9 cellular contexts compared by ENCODE assay signal in the genomic region with DNA sequence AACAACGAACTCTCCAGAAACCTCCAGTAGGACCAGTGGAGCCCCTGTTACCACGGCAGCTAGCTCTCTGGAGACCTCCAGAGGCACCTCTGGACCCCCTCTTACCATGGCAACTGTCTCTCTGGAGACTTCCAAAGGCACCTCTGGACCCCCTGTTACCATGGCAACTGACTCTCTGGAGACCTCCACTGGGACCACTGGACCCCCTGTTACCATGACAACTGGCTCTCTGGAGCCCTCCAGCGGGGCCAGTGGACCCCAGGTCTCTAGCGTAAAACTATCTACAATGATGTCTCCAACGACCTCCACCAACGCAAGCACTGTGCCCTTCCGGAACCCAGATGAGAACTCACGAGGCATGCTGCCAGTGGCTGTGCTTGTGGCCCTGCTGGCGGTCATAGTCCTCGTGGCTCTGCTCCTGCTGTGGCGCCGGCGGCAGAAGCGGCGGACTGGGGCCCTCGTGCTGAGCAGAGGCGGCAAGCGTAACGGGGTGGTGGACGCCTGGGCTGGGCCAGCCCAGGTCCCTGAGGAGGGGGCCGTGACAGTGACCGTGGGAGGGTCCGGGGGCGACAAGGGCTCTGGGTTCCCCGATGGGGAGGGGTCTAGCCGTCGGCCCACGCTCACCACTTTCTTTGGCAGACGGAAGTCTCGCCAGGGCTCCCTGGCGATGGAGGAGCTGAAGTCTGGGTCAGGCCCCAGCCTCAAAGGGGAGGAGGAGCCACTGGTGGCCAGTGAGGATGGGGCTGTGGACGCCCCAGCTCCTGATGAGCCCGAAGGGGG. TPM values are rescaled to one million over a fixed set of nuclear protein-coding genes. Genes with fewer than 3 reads are reported as not detected.
A peak's percentile ranks its signal among the peaks of the same experiment; 100 is the strongest.
DNase-seq lines count a peak whose midpoint lies in the region; ATAC-seq, FAIRE-seq and TF ChIP-seq lines count a peak whose summit lies in the region.
"Had no signal": no experiment of that assay in that cellular context is flagged by ENCODE, and none has a peak within 500 bp of the region (broad histone marks: within the 10 kb centered on the region; RNA-seq: fewer than 3 reads in every experiment).

No MANE protein-coding gene starts in this region.

- TF ChIP-seq POLR2A in K562 (conservative IDR thresholded peaks at IDR 0.05): no peak
- TF ChIP-seq POLR2A in testis (IDR thresholded peaks at IDR 0.05): no peak

- no peak overlapping the region for H3K4me3 Mint-ChIP-seq in chondrocyte (ENCODE audit: unreplicated experiment)

- H3K27ac ChIP-seq in K562 (ENCODE audit: extremely low read depth, low read depth, low read length) (peak overlapping the region; percentile 93), testis (no peak overlapping the region)

- H3K36me3 ChIP-seq in K562 (ENCODE audit: control insufficient read depth, insufficient read depth, low read length) (peaks cover 50% of the 10 kb centered on the region), testis (ENCODE audit: low read depth, missing control alignments) (no peaks in the 10 kb centered on the region)

- POLR2A ChIA-PET in GM10248 (lab: Yijun Ruan, JAX) (interaction anchor here (1.1 kb wide), 1 partner anchor 10 kb away, joined by 3 read pairs; no protein-coding TSS in a partner anchor), K562 (lab: Yijun Ruan, JAX) (interaction anchor here (0.6 to 2.6 kb wide), 9 partner anchors 9 to 25 kb away, joined by 3 to 12 read pairs (median 4); partner anchors contain the start of gene QPRT)

- H3K9me3 ChIP-seq in K562 (replicated peaks; ENCODE audit: control insufficient read depth, insufficient read depth, low read depth, low read length) (no peaks in the 10 kb centered on the region), testis (no peaks in the 10 kb centered on the region)

- peak overlapping the region; percentile 92 for H3K4me2 ChIP-seq in K562 (ENCODE audit: insufficient read depth, low read length)

- no peaks in the 10 kb centered on the region for H3K36me3 Mint-ChIP-seq in chondrocyte (ENCODE audit: low read depth)

- H3K79me2 ChIP-seq in K562 (ENCODE audit: control insufficient read depth, insufficient read depth, low read length): peaks cover 84% of the 10 kb centered on the region

- TF ChIP-seq EP300 in K562 (IDR thresholded peaks at IDR 0.05; ENCODE audit: low read length): no peak

- H3K27me3 ChIP-seq in K562 (ENCODE audit: control insufficient read depth in 2 of 2, insufficient read depth in 2 of 2, low read length in 2 of 2): no peaks in the 10 kb centered on the region
- no peaks in the 10 kb centered on the region for H3K27me3 ChIP-seq in testis

- WGBS in K562 (ENCODE audit: insufficient coverage, low coverage, missing lambda C conversion rate): under 1% methylated on average over 23 of the region's 33 CpGs
- 85 to 87% methylated on average over 31 to 33 of the region's 33 CpGs for WGBS in testis, 2 donors

- no peaks in the 10 kb centered on the region for H3K9me3 Mint-ChIP-seq in chondrocyte (ENCODE audit: low read depth)

- in situ Hi-C loops in K562 (cut with MboI): no loop called here

- no peak for TF ChIP-seq CTCF in GM10248 (IDR thresholded peaks at IDR 0.05; ENCODE audit: control extremely low read depth, extremely low read depth, low read depth, missing control alignments)
- TF ChIP-seq CTCF in K562 (IDR thresholded peaks at IDR 0.05 in 2 of 3, conservative IDR thresholded peaks at IDR 0.05 in 1 of 3; ENCODE audit: insufficient read depth in 2 of 3, low read depth in 1 of 3, low read length in 3 of 3): peak in 2 of 3 experiments; percentile 31 to 40; a peak in 3 of 6 replicates
- no peak for TF ChIP-seq CTCF in chondrocyte (IDR thresholded peaks at IDR 0.05)
- TF ChIP-seq CTCF in testis (IDR thresholded peaks at IDR 0.05): no peak

- ATAC-seq in K562: peak; percentile 33

- peaks cover 6% of the 10 kb centered on the region for H3K4me1 Mint-ChIP-seq in chondrocyte (ENCODE audit: low read depth)

- CTCF ChIA-PET in GM10248 (lab: Yijun Ruan, JAX) (interaction anchor here (1.4 to 3.3 kb wide), 5 partner anchors 13 to 27 kb away, joined by 3 to 14 read pairs (median 5); no protein-coding TSS in a partner anchor), K562 (lab: Yijun Ruan, JAX; ENCODE audit: low intra/inter-chr PET ratio) (no interaction called here)

- H3K9ac ChIP-seq in K562 (ENCODE audit: insufficient read depth in 1 of 2, low read depth in 2 of 2, low read length in 2 of 2): peak overlapping the region; percentile 77 to 94

- no peaks in the 10 kb centered on the region for H3K27me3 Mint-ChIP-seq in chondrocyte (ENCODE audit: low read depth)

- H4K20me1 ChIP-seq in K562 (replicated peaks; ENCODE audit: control insufficient read depth, insufficient read depth, low read length): 0 out of 2 replicates have a peak, but pooled peaks cover 3% of the 10 kb centered on the region

- H3K4me3 ChIP-seq in K562 (peak overlapping the region; percentile 60), testis (no peak overlapping the region)

- H3K4me1 ChIP-seq in K562 (replicated peaks in 1 of 2; ENCODE audit: control insufficient read depth in 2 of 2, insufficient read depth in 2 of 2, low read length in 2 of 2) (peaks cover 31 to 52% of the 10 kb centered on the region in 2 experiments), testis (no peaks in the 10 kb centered on the region)

- intact Hi-C loops in K562 (cut with micrococcal nuclease) (loop anchor here (1.0 to 5.0 kb wide), 2 partner anchors 15 to 33 kb away; partner anchors contain the start of gene QPRT), posterior vena cava (cut with DNase I) (no loop called here), testis (cut with DNase I; ENCODE audit: low total_unique reads) (no loop called here)

- peak overlapping the region; percentile 57; the same call in 1 of the 2 replicates for H2AFZ ChIP-seq in K562 (ENCODE audit: low read depth, low read length)

- H3K27ac Mint-ChIP-seq in chondrocyte (ENCODE audit: unreplicated experiment): no peak overlapping the region

- peak; percentile 46 for DNase-seq in GM10248 (ENCODE audit: extremely low spot score)
- peak in 4 of 5 donors; percentile 24 to 58 (median 36) for DNase-seq in T-helper 1 cell
- peak; percentile 74 to 84 (median 80) for DNase-seq in K562 (ENCODE audit: extremely low read depth in 1 of 4, low spot score in 3 of 4)
- peak; percentile 84 for DNase-seq in posterior vena cava (ENCODE audit: low spot score)
- DNase-seq in chondrocyte (ENCODE audit: low spot score): no peak
- no peak for DNase-seq in SKM-1 treated with dmso at 0.1 percent for 144 hours (lab: John Stamatoyannopoulos, UW; ENCODE audit: unreplicated experiment)
- DNase-seq in NCI-H1694 (lab: John Stamatoyannopoulos, UW): no peak
- DNase-seq in testis: no peak

- no TSS peak for BruUV-seq in K562 (replicated peaks; lab: Mats Ljungman, UMichigan)

- no peak for FAIRE-seq in K562 (lab: Jason Lieb, UNC)

- TF ChIP-seq RAD21 in K562 (CRISPR knock-in tag; conservative IDR thresholded peaks at IDR 0.05 in 1 of 2, IDR thresholded peaks at IDR 0.05 in 1 of 2): no peak

- no peaks in the 10 kb centered on the region for H3K9me1 ChIP-seq in K562 (ENCODE audit: control insufficient read depth, insufficient read depth, low read length)

TF ChIP-seq in K562, 482 proteins besides CTCF, POLR2A, EP300 and RAD21 (continues in another document):
- TF ChIP-seq MXI1 (IDR thresholded peaks at IDR 0.05; ENCODE audit: low read depth, low read length) (peak; percentile 67; the same call in 1 of the 2 replicates), SIN3A (IDR thresholded peaks at IDR 0.05; ENCODE audit: borderline replicate concordance in 2 of 2, control insufficient read depth in 1 of 2, low read depth in 2 of 2, low read length in 2 of 2) (peak; percentile 33 to 81; a peak in 2 of 4 replicates)

RNA-seq across cellular contexts. Expression of gene SPN, which starts 1.3 kb away (rescaled TPM):
- total RNA-seq in K562 (2011; cell fraction: chromatin; rRNA removed; ENCODE audit: low replicate concordance): 97.4 and 224 TPM in 2 replicates
- total RNA-seq in K562 (2011; cell fraction: nucleolus; rRNA removed): 129 and 166 TPM in 2 replicates
- total RNA-seq in K562 (2011; cell fraction: nucleoplasm; rRNA removed): 142 and 171 TPM in 2 replicates
- total RNA-seq in K562 (2014; rRNA removed) (75.4 and 91.8 TPM in 2 replicates), K562 (2014; rRNA removed; fragmentation: Illumina TruSeq; extraction: Trizol) (80.6 and 85.0 TPM in 2 replicates), K562 (2015; rRNA removed; fragmentation: Illumina TruSeq; extraction: Trizol) (110 and 114 TPM in 2 replicates), K562 (2021) (202 and 225 TPM in 2 replicates), posterior vena cava (1 to 10 TPM; 2.2 to 3.7 TPM), chondrocyte (not detected in 3 replicates), testis (under 1 TPM in 1 of 2 donors, not detected in 1; 0.74 TPM)
- polyA plus RNA-seq in K562 (2011; rRNA removed) (56.7 and 114 TPM in 2 replicates), K562 (2014; fragmentation: Illumina TruSeq; extraction: Trizol) (174 and 221 TPM in 2 replicates), K562 (2014; fragmentation: Nextera tagmentation; extraction: Ambion mirVana) (10 to 100 TPM; 24.3 to 34.3 TPM), K562 (2014; rRNA removed) (74.2 and 79.4 TPM in 2 replicates), testis (ENCODE audit: insufficient read depth, low read depth, low replicate concordance) (3.2 TPM)
- polyA plus RNA-seq in K562 (2011; cell fraction: cytosol; rRNA removed): 56.3 and 107 TPM in 2 replicates
- 80.5 and 114 TPM in 2 replicates for polyA plus RNA-seq in K562 (2011; cell fraction: nucleus; rRNA removed)
- polyA plus RNA-seq in K562 (2012): 152 and 220 TPM in 2 replicates
- polyA minus RNA-seq in K562 (2011; rRNA and poly(A)+ RNA removed): 64.6 and 73.0 TPM in 2 replicates
- 66.4 and 80.3 TPM in 2 replicates for polyA minus RNA-seq in K562 (2011; cell fraction: cytosol; rRNA and poly(A)+ RNA removed)
- polyA minus RNA-seq in K562 (2011; cell fraction: nucleus; rRNA and poly(A)+ RNA removed): 15.9 and 30.7 TPM in 2 replicates
- total RNA-seq: epithelial cell of proximal tubule had no signal

RNA-seq across cellular contexts. Expression of gene QPRT, which starts 14.7 kb away (rescaled TPM):
- total RNA-seq in K562 (2011; cell fraction: chromatin; rRNA removed; ENCODE audit: low replicate concordance): 45.6 and 86.1 TPM in 2 replicates
- 57.9 and 68.0 TPM in 2 replicates for total RNA-seq in K562 (2011; cell fraction: nucleolus; rRNA removed)
- 66.3 and 114 TPM in 2 replicates for total RNA-seq in K562 (2011; cell fraction: nucleoplasm; rRNA removed)
- 112 and 115 TPM in 2 replicates for total RNA-seq in K562 (2014; rRNA removed)
- total RNA-seq in K562 (2014; rRNA removed; fragmentation: Illumina TruSeq; extraction: Trizol): 37.3 and 39.2 TPM in 2 replicates
- 72.8 and 76.7 TPM in 2 replicates for total RNA-seq in K562 (2015; rRNA removed; fragmentation: Illumina TruSeq; extraction: Trizol)
- 80.7 and 86.5 TPM in 2 replicates for total RNA-seq in K562 (2021)
- 38.9 and 73.1 TPM in 2 replicates for polyA plus RNA-seq in K562 (2011; rRNA removed)
- 79.6 and 90.5 TPM in 2 replicates for polyA plus RNA-seq in K562 (2011; cell fraction: cytosol; rRNA removed)
- polyA plus RNA-seq in K562 (2011; cell fraction: nucleus; rRNA removed): 56.0 and 57.6 TPM in 2 replicates
- 120 and 164 TPM in 2 replicates for polyA plus RNA-seq in K562 (2012)
- polyA plus RNA-seq in K562 (2014; fragmentation: Illumina TruSeq; extraction: Trizol): 64.1 and 72.4 TPM in 2 replicates
- 10 to 100 TPM in 1 of 2 experiments, 1 to 10 TPM in 1; 7.7 to 10.8 TPM for polyA plus RNA-seq in K562 (2014; fragmentation: Nextera tagmentation; extraction: Ambion mirVana)
- polyA plus RNA-seq in K562 (2014; rRNA removed): 64.3 and 68.8 TPM in 2 replicates
- 37.4 and 44.7 TPM in 2 replicates for polyA minus RNA-seq in K562 (2011; rRNA and poly(A)+ RNA removed)
- polyA minus RNA-seq in K562 (2011; cell fraction: cytosol; rRNA and poly(A)+ RNA removed): 56.5 and 107 TPM in 2 replicates
- 12.7 and 19.0 TPM in 2 replicates for polyA minus RNA-seq in K562 (2011; cell fraction: nucleus; rRNA and poly(A)+ RNA removed)
- total RNA-seq in posterior vena cava: 1 to 10 TPM; 1.7 to 7.4 TPM
- total RNA-seq in chondrocyte: 19.5 to 21.8 TPM (median 20.7 TPM) in 3 replicates
- 1 to 10 TPM; 4.3 to 7.6 TPM for total RNA-seq in testis
- polyA plus RNA-seq in testis (ENCODE audit: insufficient read depth, low read depth, low replicate concordance): 13.6 TPM

Comparison
In these comparisons a context has a peak if more than half of its experiments do, and no peak if none do; other contexts are left out.
1. DNase-seq: peak in GM10248 (single experiment), T-helper 1 cell (4 of 5), K562 (4 of 4) and posterior vena cava (single experiment); none in chondrocyte (single experiment), SKM-1 treated with dmso at 0.1 percent for 144 hours (single experiment), NCI-H1694 (single experiment) and testis (single experiment).
2. CTCF ChIP-seq: peak in K562 (2 of 3); none in GM10248 (single experiment), chondrocyte (single experiment) and testis (0 of 3).
3. RNA of gene SPN, which starts 1.3 kb away (total RNA-seq): 75.4 to 225 TPM in K562; 2.2 to 3.7 TPM in posterior vena cava, 0.74 TPM in testis and not detected in chondrocyte; every median in the first group is over 10 times any median in the second.